Comparison of ENCODE assay signal across 9 cellular contexts in genomic region chr5:113806823-113807222, GRCh38.
A peak's percentile ranks its signal among the peaks of the same experiment; 100 is the strongest.
DNase-seq lines count a peak whose midpoint lies in the region; ATAC-seq and TF ChIP-seq lines count a peak whose summit lies in the region.
"Had no signal": no experiment of that assay in that cellular context is flagged by ENCODE, and none has a peak within 500 bp of the region (broad histone marks: within the 10 kb centered on the region; RNA-seq: fewer than 3 reads in every experiment).

No MANE protein-coding gene starts in this region.

- H3K4me2 ChIP-seq in hepatocyte, result peak overlapping the region; percentile 25

- H3K79me2 ChIP-seq in hepatocyte, result no peaks in the 10 kb centered on the region

- peak; percentile 29 for DNase-seq in HS-5 (ENCODE audit: low read depth)
- peak; percentile 11 for DNase-seq in astrocyte of the spinal cord (ENCODE audit: low read depth, low spot score)
- peak; percentile 29 for DNase-seq in hepatocyte (ENCODE audit: low spot score)
- no peak for DNase-seq in sciatic nerve (ENCODE audit: low spot score)
- DNase-seq: activated T-cell treated with anti-CD3 and anti-CD28 coated beads, Interleukin-2, amount 50 U/mL, for 1 hour had no signal

- no peaks in the 10 kb centered on the region for H4K20me1 ChIP-seq in hepatocyte (ENCODE audit: insufficient read depth, poor library complexity, severe bottlenecking)

- no peaks in the 10 kb centered on the region for H3K27me3 ChIP-seq in hepatocyte

- intact Hi-C loops in sciatic nerve (cut with DNase I), result no loop called here

- no peaks in the 10 kb centered on the region for H3K9me2 ChIP-seq in hepatocyte (replicated peaks; ENCODE audit: insufficient read depth)

- TF ChIP-seq CTCF in astrocyte of the spinal cord (IDR thresholded peaks at IDR 0.05; ENCODE audit: low read depth, low read length), result no peak
- no peak for TF ChIP-seq CTCF in hepatocyte (IDR thresholded peaks at IDR 0.05; ENCODE audit: poor library complexity)

- peak overlapping the region; percentile 66 for H3K27ac ChIP-seq in hepatocyte

- H3K36me3 ChIP-seq in hepatocyte (replicated peaks; ENCODE audit: insufficient read depth, low read depth), result no peaks in the 10 kb centered on the region

- H2AFZ ChIP-seq in hepatocyte, result no peak overlapping the region

- in situ Hi-C loops in astrocyte of the spinal cord (cut with HindIII; ENCODE audit: low sequenced_read_pairs), result no loop called here

- H3K4me3 ChIP-seq in astrocyte of the spinal cord (ENCODE audit: low read depth, low read length), result no peak overlapping the region
- no peak overlapping the region for H3K4me3 ChIP-seq in hepatocyte

- WGBS in hepatocyte (ENCODE audit: low lambda C conversion rate, missing lambda C conversion rate), result 68% methylated on average over 4 of the region's 4 CpGs

- peak; percentile 77 for ATAC-seq in sciatic nerve
- ATAC-seq in GM18498 (IDR thresholded peaks at IDR 0.05; ENCODE audit: unreplicated experiment), result no peak
- ATAC-seq in HG03045 (IDR thresholded peaks at IDR 0.05; ENCODE audit: unreplicated experiment), result no peak
- ATAC-seq in GM19328 (IDR thresholded peaks at IDR 0.05; ENCODE audit: unreplicated experiment), result no peak
- no peak for ATAC-seq in HG02981 (IDR thresholded peaks at IDR 0.05; ENCODE audit: unreplicated experiment)

- H3K4me1 ChIP-seq in hepatocyte (ENCODE audit: insufficient read depth), result peaks cover 22% of the 10 kb centered on the region

- H3K9me3 ChIP-seq in hepatocyte (ENCODE audit: low read depth), result no peaks in the 10 kb centered on the region
